9 cellular contexts compared by ENCODE assay signal in genomic region chr19:11279505-11280236, GRCh38. TPM values are rescaled to one million over a fixed set of nuclear protein-coding genes. Genes with fewer than 3 reads are reported as not detected.
DNase-seq lines count a peak whose midpoint lies in the region; ATAC-seq and TF ChIP-seq lines count a peak whose summit lies in the region.
"Had no signal": no experiment of that assay in that cellular context is flagged by ENCODE, and none has a peak within 500 bp of the region (broad histone marks: within the 10 kb centered on the region; RNA-seq: fewer than 3 reads in every experiment).

No MANE protein-coding gene starts in this region.

- intact Hi-C loops in right cardiac atrium (cut with DNase I) = no loop called here
- intact Hi-C loops in cardiac septum (cut with DNase I) = no loop called here
- intact Hi-C loops in stomach (cut with DNase I; ENCODE audit: low total_unique reads) = no loop called here
- intact Hi-C loops in sigmoid colon (cut with DNase I) = no loop called here

- TF ChIP-seq CTCF in stomach (IDR thresholded peaks at IDR 0.05) (no peak), sigmoid colon (IDR thresholded peaks at IDR 0.05) (no peak)

- H3K27ac Mint-ChIP-seq in activated naive CD8-positive, alpha-beta T cell treated with anti-CD3 and anti-CD28 coated beads for 36 hours = no peak overlapping the region
- peak overlapping the region; percentile 63 for H3K27ac Mint-ChIP-seq in stimulated activated naive CD8-positive, alpha-beta T cell treated with anti-CD3 and anti-CD28 coated beads, Interleukin-15, Interleukin-2, amounts not matched to agents 100 ng/mL and 50 ng/mL, for 24 hours

- peaks cover 70% of the 10 kb centered on the region for H3K27me3 Mint-ChIP-seq in activated naive CD8-positive, alpha-beta T cell treated with anti-CD3 and anti-CD28 coated beads for 36 hours
- H3K27me3 Mint-ChIP-seq in stimulated activated naive CD8-positive, alpha-beta T cell treated with anti-CD3 and anti-CD28 coated beads, Interleukin-15, Interleukin-2, amounts not matched to agents 100 ng/mL and 50 ng/mL, for 24 hours = peaks cover 51% of the 10 kb centered on the region

- H3K36me3 ChIP-seq in stomach (no peaks in the 10 kb centered on the region), sigmoid colon (no peaks in the 10 kb centered on the region)

- H3K9me3 ChIP-seq in right cardiac atrium (ENCODE audit: control insufficient read depth, low read length) = no peaks in the 10 kb centered on the region
- H3K9me3 ChIP-seq in stomach = no peaks in the 10 kb centered on the region
- no peaks in the 10 kb centered on the region for H3K9me3 ChIP-seq in sigmoid colon

- no peaks in the 10 kb centered on the region for H3K36me3 Mint-ChIP-seq in activated naive CD8-positive, alpha-beta T cell treated with anti-CD3 and anti-CD28 coated beads for 36 hours
- H3K36me3 Mint-ChIP-seq in stimulated activated naive CD8-positive, alpha-beta T cell treated with anti-CD3 and anti-CD28 coated beads, Interleukin-15, Interleukin-2, amounts not matched to agents 100 ng/mL and 50 ng/mL, for 24 hours (ENCODE audit: low read depth) = no peaks in the 10 kb centered on the region

- H3K4me3 ChIP-seq in right cardiac atrium (ENCODE audit: low read length) (no peak overlapping the region), stomach (no peak overlapping the region), sigmoid colon (no peak overlapping the region)

- H3K4me1 Mint-ChIP-seq in activated naive CD8-positive, alpha-beta T cell treated with anti-CD3 and anti-CD28 coated beads for 36 hours = peaks cover 9% of the 10 kb centered on the region
- H3K4me1 Mint-ChIP-seq in stimulated activated naive CD8-positive, alpha-beta T cell treated with anti-CD3 and anti-CD28 coated beads, Interleukin-15, Interleukin-2, amounts not matched to agents 100 ng/mL and 50 ng/mL, for 24 hours (ENCODE audit: low read depth) = peaks cover 14% of the 10 kb centered on the region

- no peak for ATAC-seq in right cardiac atrium

- H3K4me1 ChIP-seq in right cardiac atrium (ENCODE audit: control insufficient read depth, insufficient read depth, low read length) (peaks cover 4% of the 10 kb centered on the region), stomach (peaks cover 0 to 12% (median 0%) of the 10 kb centered on the region in 4 donors), sigmoid colon (no peaks in the 10 kb centered on the region)

- no peak for DNase-seq in right cardiac atrium
- no peak for DNase-seq in cardiac septum (ENCODE audit: low spot score)
- peak; percentile 42 for DNase-seq in SIG-M5 (lab: John Stamatoyannopoulos, UW)
- DNase-seq in activated naive CD8-positive, alpha-beta T cell treated with anti-CD3 and anti-CD28 coated beads for 36 hours = peak; percentile 41
- DNase-seq in stomach = no peak
- DNase-seq in sigmoid colon = no peak
- DNase-seq in SHP77 (lab: John Stamatoyannopoulos, UW) = no peak
- DNase-seq: trophoblast cell had no signal

- peak overlapping the region; percentile 48 for H3K27ac ChIP-seq in right cardiac atrium (ENCODE audit: low read length)
- H3K27ac ChIP-seq in stomach = no peak overlapping the region
- H3K27ac ChIP-seq in sigmoid colon = no peak overlapping the region

- TF ChIP-seq EP300 in stomach (IDR thresholded peaks at IDR 0.05) (no peak), sigmoid colon (IDR thresholded peaks at IDR 0.05) (no peak)

- no peaks in the 10 kb centered on the region for H3K27me3 ChIP-seq in right cardiac atrium (ENCODE audit: control insufficient read depth, insufficient read depth)
- peaks cover 0 to 30% (median 0%) of the 10 kb centered on the region in 3 donors for H3K27me3 ChIP-seq in stomach
- H3K27me3 ChIP-seq in sigmoid colon = no peaks in the 10 kb centered on the region

- H3K9me3 Mint-ChIP-seq in activated naive CD8-positive, alpha-beta T cell treated with anti-CD3 and anti-CD28 coated beads for 36 hours = peaks cover 9% of the 10 kb centered on the region
- no peaks in the 10 kb centered on the region for H3K9me3 Mint-ChIP-seq in stimulated activated naive CD8-positive, alpha-beta T cell treated with anti-CD3 and anti-CD28 coated beads, Interleukin-15, Interleukin-2, amounts not matched to agents 100 ng/mL and 50 ng/mL, for 24 hours

- H3K4me3 Mint-ChIP-seq in activated naive CD8-positive, alpha-beta T cell treated with anti-CD3 and anti-CD28 coated beads for 36 hours = no peak overlapping the region
- peak overlapping the region; percentile 39 for H3K4me3 Mint-ChIP-seq in stimulated activated naive CD8-positive, alpha-beta T cell treated with anti-CD3 and anti-CD28 coated beads, Interleukin-15, Interleukin-2, amounts not matched to agents 100 ng/mL and 50 ng/mL, for 24 hours

- TF ChIP-seq POLR2A in stomach (IDR thresholded peaks at IDR 0.05) (no peak), sigmoid colon (IDR thresholded peaks at IDR 0.05) (no peak)

- WGBS in right cardiac atrium = 66% methylated on average over 5 of the region's 5 CpGs
- 69 to 86% (median 78%) methylated on average over 5 of the region's 5 CpGs for WGBS in stomach, 5 donors
- WGBS in sigmoid colon, 2 donors = 50 to 88% methylated on average over 5 of the region's 5 CpGs

RNA-seq across cellular contexts. Expression of gene TSPAN16, which starts 16.3 kb away (rescaled TPM):
- not detected for total RNA-seq in right cardiac atrium
- polyA plus RNA-seq in right cardiac atrium = not detected
- not detected for total RNA-seq in cardiac septum
- total RNA-seq in activated naive CD8-positive, alpha-beta T cell treated with anti-CD3 and anti-CD28 coated beads for 36 hours = not detected
- not detected for total RNA-seq in stomach
- polyA plus RNA-seq in stomach = not detected
- not detected for total RNA-seq in sigmoid colon
- under 1 TPM in 1 of 3 donors, not detected in 2; 0.07 TPM for polyA plus RNA-seq in sigmoid colon

RNA-seq across cellular contexts. Expression of gene DOCK6, which starts 17.3 kb away (rescaled TPM):
- total RNA-seq in right cardiac atrium (10 to 100 TPM; 35.0 to 68.5 (median 36.3) TPM), cardiac septum (50.5 TPM), stomach (100 to 1,000 TPM in 2 of 5 donors, 10 to 100 TPM in 3; 32.1 to 243 (median 99.5) TPM), sigmoid colon (10 to 100 TPM; 17.1 to 39.9 (median 20.8) TPM)
- polyA plus RNA-seq in right cardiac atrium (23.8 TPM), stomach (10 to 100 TPM; 21.4 to 39.8 (median 24.0) TPM), sigmoid colon (10 to 100 TPM in 2 of 3 donors, 1 to 10 TPM in 1; 8.8 to 40.5 (median 16.2) TPM)
- 1 to 10 TPM; 3.3 to 4.8 TPM for total RNA-seq in activated naive CD8-positive, alpha-beta T cell treated with anti-CD3 and anti-CD28 coated beads for 36 hours

RNA-seq across cellular contexts. Expression of gene ANGPTL8, which starts 40.3 kb away (rescaled TPM):
- total RNA-seq in right cardiac atrium (under 1 TPM in 3 of 4 donors, not detected in 1; 0.47 to 0.84 (median 0.51) TPM), cardiac septum (not detected), stomach (not detected), sigmoid colon (not detected)
- polyA plus RNA-seq in right cardiac atrium (4.8 TPM), stomach (under 1 TPM in 1 of 3 donors, not detected in 2; 0.70 TPM), sigmoid colon (1 to 10 TPM in 1 of 3 donors, not detected in 2; 8.1 TPM)
- not detected for total RNA-seq in activated naive CD8-positive, alpha-beta T cell treated with anti-CD3 and anti-CD28 coated beads for 36 hours

RNA-seq across cellular contexts. Expression of gene RAB3D, which starts 59.8 kb away (rescaled TPM):
- total RNA-seq in right cardiac atrium = 10 to 100 TPM; 12.2 to 12.7 (median 12.3) TPM
- 4.1 TPM for polyA plus RNA-seq in right cardiac atrium
- total RNA-seq in cardiac septum = 7.4 TPM
- total RNA-seq in activated naive CD8-positive, alpha-beta T cell treated with anti-CD3 and anti-CD28 coated beads for 36 hours = 1 to 10 TPM; 3.2 to 4.2 TPM
- 10 to 100 TPM; 11.6 to 63.3 (median 16.3) TPM for total RNA-seq in stomach
- 10 to 100 TPM; 14.1 to 25.7 (median 21.7) TPM for polyA plus RNA-seq in stomach
- total RNA-seq in sigmoid colon = 10 to 100 TPM; 16.0 to 27.7 (median 22.9) TPM
- polyA plus RNA-seq in sigmoid colon = 1 to 10 TPM; 6.6 to 9.7 (median 9.7) TPM

Comparison
In these comparisons a context has a peak if more than half of its experiments do, and no peak if none do; other contexts are left out.
1. DNase-seq: peak in SIG-M5 (single experiment) and activated naive CD8-positive, alpha-beta T cell treated with anti-CD3 and anti-CD28 coated beads for 36 hours (single experiment); none in right cardiac atrium (0 of 3), cardiac septum (single experiment), stomach (single experiment), sigmoid colon (single experiment) and SHP77 (0 of 2).